Comparison of ENCODE assay signal across 2 cellular contexts in the genomic region with DNA sequence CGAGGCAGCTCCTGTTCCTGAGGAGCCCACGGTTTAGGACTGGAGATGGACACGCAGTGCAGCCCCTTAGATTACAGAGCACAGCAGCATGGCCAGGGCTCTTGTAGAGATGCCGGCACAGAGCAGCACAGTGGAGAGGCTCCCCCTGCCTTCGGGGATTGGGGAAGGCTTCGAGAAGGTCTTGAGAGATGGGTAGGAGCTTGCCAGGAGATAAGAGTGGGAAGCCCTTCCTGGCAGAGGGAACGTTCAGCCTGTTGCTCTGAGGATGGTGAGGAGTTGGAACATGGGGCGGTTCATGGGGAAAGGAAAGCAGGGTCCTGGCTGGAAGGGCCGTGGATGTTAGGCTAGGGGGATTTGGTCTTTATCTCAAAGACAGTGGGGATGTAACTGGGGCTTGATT.
TF ChIP-seq lines count a peak whose summit lies in the region.

No MANE protein-coding gene starts in this region.

TF ChIP-seq in GM23338, 12 proteins besides CTCF, POLR2A, EP300 and RAD21 (continues in another document):
- TF ChIP-seq ZNF462 (CRISPR knock-in tag; IDR thresholded peaks at IDR 0.05) (no peak), CREB1 (CRISPR knock-in tag; IDR thresholded peaks at IDR 0.05; ENCODE audit: low read depth) (no peak), STAT1 (IDR thresholded peaks at IDR 0.05; ENCODE audit: unreplicated experiment) (no peak), ZNF331 (CRISPR knock-in tag; IDR thresholded peaks at IDR 0.05; ENCODE audit: low read depth) (no peak), EZH2 (IDR thresholded peaks at IDR 0.05; ENCODE audit: low read depth, unreplicated experiment) (no peak), ZNF114 (CRISPR knock-in tag; IDR thresholded peaks at IDR 0.05) (no peak), NANOG (IDR thresholded peaks at IDR 0.05; ENCODE audit: borderline replicate concordance) (no peak), JUNB (IDR thresholded peaks at IDR 0.05; ENCODE audit: unreplicated experiment) (no peak), EZH2phosphoT487 (IDR thresholded peaks at IDR 0.05; ENCODE audit: unreplicated experiment) (no peak)
- TF ChIP-seq, protein P1, sequence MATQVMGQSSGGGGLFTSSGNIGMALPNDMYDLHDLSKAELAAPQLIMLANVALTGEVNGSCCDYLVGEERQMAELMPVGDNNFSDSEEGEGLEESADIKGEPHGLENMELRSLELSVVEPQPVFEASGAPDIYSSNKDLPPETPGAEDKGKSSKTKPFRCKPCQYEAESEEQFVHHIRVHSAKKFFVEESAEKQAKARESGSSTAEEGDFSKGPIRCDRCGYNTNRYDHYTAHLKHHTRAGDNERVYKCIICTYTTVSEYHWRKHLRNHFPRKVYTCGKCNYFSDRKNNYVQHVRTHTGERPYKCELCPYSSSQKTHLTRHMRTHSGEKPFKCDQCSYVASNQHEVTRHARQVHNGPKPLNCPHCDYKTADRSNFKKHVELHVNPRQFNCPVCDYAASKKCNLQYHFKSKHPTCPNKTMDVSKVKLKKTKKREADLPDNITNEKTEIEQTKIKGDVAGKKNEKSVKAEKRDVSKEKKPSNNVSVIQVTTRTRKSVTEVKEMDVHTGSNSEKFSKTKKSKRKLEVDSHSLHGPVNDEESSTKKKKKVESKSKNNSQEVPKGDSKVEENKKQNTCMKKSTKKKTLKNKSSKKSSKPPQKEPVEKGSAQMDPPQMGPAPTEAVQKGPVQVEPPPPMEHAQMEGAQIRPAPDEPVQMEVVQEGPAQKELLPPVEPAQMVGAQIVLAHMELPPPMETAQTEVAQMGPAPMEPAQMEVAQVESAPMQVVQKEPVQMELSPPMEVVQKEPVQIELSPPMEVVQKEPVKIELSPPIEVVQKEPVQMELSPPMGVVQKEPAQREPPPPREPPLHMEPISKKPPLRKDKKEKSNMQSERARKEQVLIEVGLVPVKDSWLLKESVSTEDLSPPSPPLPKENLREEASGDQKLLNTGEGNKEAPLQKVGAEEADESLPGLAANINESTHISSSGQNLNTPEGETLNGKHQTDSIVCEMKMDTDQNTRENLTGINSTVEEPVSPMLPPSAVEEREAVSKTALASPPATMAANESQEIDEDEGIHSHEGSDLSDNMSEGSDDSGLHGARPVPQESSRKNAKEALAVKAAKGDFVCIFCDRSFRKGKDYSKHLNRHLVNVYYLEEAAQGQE (IDR thresholded peaks at IDR 0.05; ENCODE audit: unreplicated experiment) = no peak

TF ChIP-seq in K562, 482 proteins besides CTCF, POLR2A, EP300 and RAD21:
- TF ChIP-seq ZNF212 (CRISPR knock-in tag; IDR thresholded peaks at IDR 0.05) (no peak), ARID2 (IDR thresholded peaks at IDR 0.05) (no peak), CHAMP1 (IDR thresholded peaks at IDR 0.05) (no peak), E2F3 (CRISPR knock-in tag; IDR thresholded peaks at IDR 0.05) (no peak), PYGO2 (tag; IDR thresholded peaks at IDR 0.05) (no peak), ZNF41 (CRISPR knock-in tag; conservative IDR thresholded peaks at IDR 0.05) (no peak), FOS (IDR thresholded peaks at IDR 0.05; ENCODE audit: extremely low read depth, insufficient read length) (no peak), SMC3 (conservative IDR thresholded peaks at IDR 0.05; ENCODE audit: insufficient read depth, low read depth, low read length) (no peak), SIN3B (IDR thresholded peaks at IDR 0.05; ENCODE audit: low read depth) (no peak), ZNF263 (CRISPR knock-in tag; IDR thresholded peaks at IDR 0.05; ENCODE audit: borderline replicate concordance) (no peak), ZBTB7A (IDR thresholded peaks at IDR 0.05; ENCODE audit: borderline replicate concordance, control insufficient read depth, low read depth, low read length) (no peak), ZNF766 (CRISPR knock-in tag; conservative IDR thresholded peaks at IDR 0.05) (no peak), KLF13 (tag; IDR thresholded peaks at IDR 0.05; ENCODE audit: borderline replicate concordance, low read depth) (no peak), CLOCK (CRISPR knock-in tag; IDR thresholded peaks at IDR 0.05; ENCODE audit: borderline replicate concordance) (no peak)
- TF ChIP-seq, protein P2, sequence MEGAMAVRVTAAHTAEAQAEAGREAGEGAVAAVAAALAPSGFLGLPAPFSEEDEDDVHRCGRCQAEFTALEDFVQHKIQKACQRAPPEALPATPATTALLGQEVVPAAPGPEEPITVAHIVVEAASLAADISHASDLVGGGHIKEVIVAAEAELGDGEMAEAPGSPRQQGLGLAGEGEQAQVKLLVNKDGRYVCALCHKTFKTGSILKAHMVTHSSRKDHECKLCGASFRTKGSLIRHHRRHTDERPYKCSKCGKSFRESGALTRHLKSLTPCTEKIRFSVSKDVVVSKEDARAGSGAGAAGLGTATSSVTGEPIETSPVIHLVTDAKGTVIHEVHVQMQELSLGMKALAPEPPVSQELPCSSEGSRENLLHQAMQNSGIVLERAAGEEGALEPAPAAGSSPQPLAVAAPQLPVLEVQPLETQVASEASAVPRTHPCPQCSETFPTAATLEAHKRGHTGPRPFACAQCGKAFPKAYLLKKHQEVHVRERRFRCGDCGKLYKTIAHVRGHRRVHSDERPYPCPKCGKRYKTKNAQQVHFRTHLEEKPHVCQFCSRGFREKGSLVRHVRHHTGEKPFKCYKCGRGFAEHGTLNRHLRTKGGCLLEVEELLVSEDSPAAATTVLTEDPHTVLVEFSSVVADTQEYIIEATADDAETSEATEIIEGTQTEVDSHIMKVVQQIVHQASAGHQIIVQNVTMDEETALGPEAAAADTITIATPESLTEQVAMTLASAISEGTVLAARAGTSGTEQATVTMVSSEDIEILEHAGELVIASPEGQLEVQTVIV (CRISPR knock-in tag; IDR thresholded peaks at IDR 0.05; ENCODE audit: borderline replicate concordance) = no peak
- TF ChIP-seq, protein P3, sequence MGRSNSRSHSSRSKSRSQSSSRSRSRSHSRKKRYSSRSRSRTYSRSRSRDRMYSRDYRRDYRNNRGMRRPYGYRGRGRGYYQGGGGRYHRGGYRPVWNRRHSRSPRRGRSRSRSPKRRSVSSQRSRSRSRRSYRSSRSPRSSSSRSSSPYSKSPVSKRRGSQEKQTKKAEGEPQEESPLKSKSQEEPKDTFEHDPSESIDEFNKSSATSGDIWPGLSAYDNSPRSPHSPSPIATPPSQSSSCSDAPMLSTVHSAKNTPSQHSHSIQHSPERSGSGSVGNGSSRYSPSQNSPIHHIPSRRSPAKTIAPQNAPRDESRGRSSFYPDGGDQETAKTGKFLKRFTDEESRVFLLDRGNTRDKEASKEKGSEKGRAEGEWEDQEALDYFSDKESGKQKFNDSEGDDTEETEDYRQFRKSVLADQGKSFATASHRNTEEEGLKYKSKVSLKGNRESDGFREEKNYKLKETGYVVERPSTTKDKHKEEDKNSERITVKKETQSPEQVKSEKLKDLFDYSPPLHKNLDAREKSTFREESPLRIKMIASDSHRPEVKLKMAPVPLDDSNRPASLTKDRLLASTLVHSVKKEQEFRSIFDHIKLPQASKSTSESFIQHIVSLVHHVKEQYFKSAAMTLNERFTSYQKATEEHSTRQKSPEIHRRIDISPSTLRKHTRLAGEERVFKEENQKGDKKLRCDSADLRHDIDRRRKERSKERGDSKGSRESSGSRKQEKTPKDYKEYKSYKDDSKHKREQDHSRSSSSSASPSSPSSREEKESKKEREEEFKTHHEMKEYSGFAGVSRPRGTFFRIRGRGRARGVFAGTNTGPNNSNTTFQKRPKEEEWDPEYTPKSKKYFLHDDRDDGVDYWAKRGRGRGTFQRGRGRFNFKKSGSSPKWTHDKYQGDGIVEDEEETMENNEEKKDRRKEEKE (IDR thresholded peaks at IDR 0.05; ENCODE audit: borderline replicate concordance in 1 of 2, control insufficient read depth in 1 of 2, low read depth in 2 of 2, low read length in 1 of 2) = no peak
- TF ChIP-seq, protein P4, sequence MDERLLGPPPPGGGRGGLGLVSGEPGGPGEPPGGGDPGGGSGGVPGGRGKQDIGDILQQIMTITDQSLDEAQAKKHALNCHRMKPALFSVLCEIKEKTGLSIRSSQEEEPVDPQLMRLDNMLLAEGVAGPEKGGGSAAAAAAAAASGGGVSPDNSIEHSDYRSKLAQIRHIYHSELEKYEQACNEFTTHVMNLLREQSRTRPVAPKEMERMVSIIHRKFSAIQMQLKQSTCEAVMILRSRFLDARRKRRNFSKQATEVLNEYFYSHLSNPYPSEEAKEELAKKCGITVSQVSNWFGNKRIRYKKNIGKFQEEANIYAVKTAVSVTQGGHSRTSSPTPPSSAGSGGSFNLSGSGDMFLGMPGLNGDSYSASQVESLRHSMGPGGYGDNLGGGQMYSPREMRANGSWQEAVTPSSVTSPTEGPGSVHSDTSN (CRISPR knock-in tag; IDR thresholded peaks at IDR 0.05; ENCODE audit: low read depth) = no peak
- TF ChIP-seq, protein P4 (tag; conservative IDR thresholded peaks at IDR 0.05; ENCODE audit: low read depth) = no peak
- TF ChIP-seq, protein P5, sequence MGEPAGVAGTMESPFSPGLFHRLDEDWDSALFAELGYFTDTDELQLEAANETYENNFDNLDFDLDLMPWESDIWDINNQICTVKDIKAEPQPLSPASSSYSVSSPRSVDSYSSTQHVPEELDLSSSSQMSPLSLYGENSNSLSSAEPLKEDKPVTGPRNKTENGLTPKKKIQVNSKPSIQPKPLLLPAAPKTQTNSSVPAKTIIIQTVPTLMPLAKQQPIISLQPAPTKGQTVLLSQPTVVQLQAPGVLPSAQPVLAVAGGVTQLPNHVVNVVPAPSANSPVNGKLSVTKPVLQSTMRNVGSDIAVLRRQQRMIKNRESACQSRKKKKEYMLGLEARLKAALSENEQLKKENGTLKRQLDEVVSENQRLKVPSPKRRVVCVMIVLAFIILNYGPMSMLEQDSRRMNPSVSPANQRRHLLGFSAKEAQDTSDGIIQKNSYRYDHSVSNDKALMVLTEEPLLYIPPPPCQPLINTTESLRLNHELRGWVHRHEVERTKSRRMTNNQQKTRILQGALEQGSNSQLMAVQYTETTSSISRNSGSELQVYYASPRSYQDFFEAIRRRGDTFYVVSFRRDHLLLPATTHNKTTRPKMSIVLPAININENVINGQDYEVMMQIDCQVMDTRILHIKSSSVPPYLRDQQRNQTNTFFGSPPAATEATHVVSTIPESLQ (CRISPR knock-in tag; IDR thresholded peaks at IDR 0.05) = no peak
